In the genomic region with DNA sequence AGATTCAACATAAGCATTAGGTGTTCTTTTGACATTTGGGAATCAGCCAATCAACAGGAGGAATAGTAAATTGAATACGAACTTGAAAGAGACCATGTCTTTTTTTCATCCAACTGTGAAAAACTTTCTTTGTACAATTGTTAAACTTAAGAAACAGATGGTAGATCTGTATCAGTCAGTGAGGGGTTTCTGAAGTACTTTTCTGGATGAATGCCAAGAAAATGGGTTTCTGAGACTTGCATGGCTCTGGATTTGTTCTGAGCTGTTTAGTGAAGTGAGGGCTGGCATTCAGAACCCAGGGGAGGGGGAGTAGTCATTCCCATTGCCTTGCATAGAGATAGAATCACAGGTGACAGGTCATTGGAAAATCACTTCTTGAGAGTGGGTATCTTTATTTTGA, we compare ENCODE assay signal across 13 cellular contexts. TPM values are rescaled to one million over a fixed set of nuclear protein-coding genes. Genes with fewer than 3 reads are reported as not detected.
DNase-seq lines count a peak whose midpoint lies in the region; ATAC-seq and TF ChIP-seq lines count a peak whose summit lies in the region.
"Had no signal": no experiment of that assay in that cellular context is flagged by ENCODE, and none has a peak within 500 bp of the region (broad histone marks: within the 10 kb centered on the region; RNA-seq: fewer than 3 reads in every experiment).

No MANE protein-coding gene starts in this region.

- POLR2A ChIA-PET in activated naive CD8-positive, alpha-beta T cell treated with anti-CD3 and anti-CD28 coated beads, Interleukin-2, amount 10 ng/mL, durations not matched to agents 7 days and 5 days (lab: Charles Lee) = interaction anchor here (1.1 to 9.1 kb wide), 2 partner anchors 19 to 28 kb away, joined by 5 to 116 read pairs; no protein-coding TSS in a partner anchor

- DNase-seq in activated naive CD4-positive, alpha-beta T cell treated with anti-CD3 and anti-CD28 coated beads, Interleukin-2, amount 10 ng/mL, durations not matched to agents 7 days and 5 days = no peak
- DNase-seq in activated naive CD4-positive, alpha-beta T cell (lab: John Stamatoyannopoulos, UW) = no peak
- DNase-seq in NCI-H524 treated with DMSO at 0.1 percent for 48 hours (lab: John Stamatoyannopoulos, UW) (peak; percentile 64), vagina (ENCODE audit: extremely low spot score in 2 of 2) (no peak), left ventricle myocardium superior (no peak)
- DNase-seq in activated naive CD8-positive, alpha-beta T cell treated with anti-CD3 and anti-CD28 coated beads, Interleukin-2, amount 10 ng/mL, durations not matched to agents 7 days and 5 days = no peak
- DNase-seq: activated effector memory CD4-positive, alpha-beta T cell treated with Interleukin-2 at 50 U/mL for 16 hours; H9; NK-92 treated with Interleukin-12 subunit alpha and Interleukin-12 subunit beta, amount 100 ng/mL, for 24 hours; pancreas had no signal

- H3K36me3 ChIP-seq in thymus (ENCODE audit: control insufficient read depth, insufficient read depth) (peaks cover 13% of the 10 kb centered on the region), vagina (no peaks in the 10 kb centered on the region)
- H3K36me3 ChIP-seq: pancreas had no signal

- H3K4me1 Mint-ChIP-seq in activated naive CD4-positive, alpha-beta T cell treated with anti-CD3 and anti-CD28 coated beads, Interleukin-2, amount 10 ng/mL, durations not matched to agents 7 days and 5 days = peaks cover 92% of the 10 kb centered on the region
- H3K4me1 Mint-ChIP-seq in activated naive CD8-positive, alpha-beta T cell treated with anti-CD3 and anti-CD28 coated beads, Interleukin-2, amount 10 ng/mL, durations not matched to agents 7 days and 5 days = peaks cover 75% of the 10 kb centered on the region

- peaks cover 2% of the 10 kb centered on the region for H3K9me3 Mint-ChIP-seq in activated naive CD4-positive, alpha-beta T cell treated with anti-CD3 and anti-CD28 coated beads, Interleukin-2, amount 10 ng/mL, durations not matched to agents 7 days and 5 days
- no peaks in the 10 kb centered on the region for H3K9me3 Mint-ChIP-seq in activated naive CD8-positive, alpha-beta T cell treated with anti-CD3 and anti-CD28 coated beads, Interleukin-2, amount 10 ng/mL, durations not matched to agents 7 days and 5 days
- H3K9me3 Mint-ChIP-seq: H9 had no signal

- peaks cover 27% of the 10 kb centered on the region for H3K4me1 ChIP-seq in thymus (ENCODE audit: control insufficient read depth, insufficient read depth, low read length)
- H3K4me1 ChIP-seq in vagina = no peaks in the 10 kb centered on the region

- no peak for TF ChIP-seq CTCF in vagina (IDR thresholded peaks at IDR 0.05)

- H3K9me3 ChIP-seq in thymus (ENCODE audit: control insufficient read depth) = no peaks in the 10 kb centered on the region
- no peaks in the 10 kb centered on the region for H3K9me3 ChIP-seq in vagina
- H3K9me3 ChIP-seq: pancreas had no signal

- H3K27me3 ChIP-seq in thymus (ENCODE audit: control insufficient read depth, insufficient read depth) (no peaks in the 10 kb centered on the region), vagina (no peaks in the 10 kb centered on the region)
- H3K27me3 ChIP-seq: pancreas had no signal

- H3K27ac ChIP-seq in thymus (ENCODE audit: low read depth) (no peak overlapping the region), vagina (no peak overlapping the region)
- H3K27ac ChIP-seq: coronary artery, pancreas had no signal

- peaks cover 78% of the 10 kb centered on the region for H3K36me3 Mint-ChIP-seq in activated naive CD4-positive, alpha-beta T cell treated with anti-CD3 and anti-CD28 coated beads, Interleukin-2, amount 10 ng/mL, durations not matched to agents 7 days and 5 days
- peaks cover 43% of the 10 kb centered on the region for H3K36me3 Mint-ChIP-seq in activated naive CD8-positive, alpha-beta T cell treated with anti-CD3 and anti-CD28 coated beads, Interleukin-2, amount 10 ng/mL, durations not matched to agents 7 days and 5 days

- peak overlapping the region; percentile 4 for H3K4me3 ChIP-seq in thymus (ENCODE audit: low read length)
- no peak overlapping the region for H3K4me3 ChIP-seq in vagina
- H3K4me3 ChIP-seq: coronary artery, pancreas had no signal

- H3K4me3 Mint-ChIP-seq in activated naive CD4-positive, alpha-beta T cell treated with anti-CD3 and anti-CD28 coated beads, Interleukin-2, amount 10 ng/mL, durations not matched to agents 7 days and 5 days = peak overlapping the region; percentile 61
- H3K4me3 Mint-ChIP-seq in activated naive CD8-positive, alpha-beta T cell treated with anti-CD3 and anti-CD28 coated beads, Interleukin-2, amount 10 ng/mL, durations not matched to agents 7 days and 5 days = peak overlapping the region; percentile 74
- H3K4me3 Mint-ChIP-seq: H9 had no signal

- CTCF ChIA-PET in activated naive CD4-positive, alpha-beta T cell treated with anti-CD3 and anti-CD28 coated beads, Interleukin-2, amount 10 ng/mL, durations not matched to agents 7 days and 5 days (lab: Charles Lee) = interaction anchor here (2.1 kb wide), 1 partner anchor 13 kb away, joined by 7 read pairs; no protein-coding TSS in a partner anchor

- intact Hi-C loops in vagina (cut with DNase I) = no loop called here
- intact Hi-C loops in left ventricle myocardium superior (cut with micrococcal nuclease) = no loop called here

- peak; percentile 7 for ATAC-seq in activated naive CD8-positive, alpha-beta T cell treated with anti-CD3 and anti-CD28 coated beads, Interleukin-2, amount 10 ng/mL, durations not matched to agents 7 days and 5 days (ENCODE audit: low read depth)
- ATAC-seq in GM21576 (IDR thresholded peaks at IDR 0.05; ENCODE audit: unreplicated experiment) (no peak), left ventricle myocardium superior (no peak)
- ATAC-seq: pancreas had no signal

- no peak for TF ChIP-seq POLR2A in vagina (IDR thresholded peaks at IDR 0.05)

- no peaks in the 10 kb centered on the region for H3K27me3 Mint-ChIP-seq in activated naive CD4-positive, alpha-beta T cell treated with anti-CD3 and anti-CD28 coated beads, Interleukin-2, amount 10 ng/mL, durations not matched to agents 7 days and 5 days
- H3K27me3 Mint-ChIP-seq in activated naive CD8-positive, alpha-beta T cell treated with anti-CD3 and anti-CD28 coated beads, Interleukin-2, amount 10 ng/mL, durations not matched to agents 7 days and 5 days = no peaks in the 10 kb centered on the region

- WGBS in thymus = 5% methylated on average over 1 of the region's 1 CpG

- H3K27ac Mint-ChIP-seq in activated naive CD4-positive, alpha-beta T cell treated with anti-CD3 and anti-CD28 coated beads, Interleukin-2, amount 10 ng/mL, durations not matched to agents 7 days and 5 days = peak overlapping the region; percentile 88
- peak overlapping the region; percentile 82 for H3K27ac Mint-ChIP-seq in activated naive CD8-positive, alpha-beta T cell treated with anti-CD3 and anti-CD28 coated beads, Interleukin-2, amount 10 ng/mL, durations not matched to agents 7 days and 5 days
- H3K27ac Mint-ChIP-seq: H9 had no signal

RNA-seq across cellular contexts. Expression of gene PTPRC, which starts 37.4 kb away (rescaled TPM):
- 100 to 1,000 TPM; 828 to 854 TPM for total RNA-seq in activated naive CD8-positive, alpha-beta T cell treated with anti-CD3 and anti-CD28 coated beads, Interleukin-2, amount 10 ng/mL, durations not matched to agents 7 days and 5 days
- 130 TPM for polyA plus RNA-seq in thymus
- total RNA-seq in vagina (33.4 TPM), left ventricle myocardium superior (6.9 TPM)
- total RNA-seq: H9 had no signal

Comparison
In these comparisons a context has a peak if more than half of its experiments do, and no peak if none do; other contexts are left out.
1. RNA of gene PTPRC, which starts 37.4 kb away (total RNA-seq): 828 to 854 TPM in activated naive CD8-positive, alpha-beta T cell treated with anti-CD3 and anti-CD28 coated beads, Interleukin-2, amount 10 ng/mL, durations not matched to agents 7 days and 5 days; 33.4 TPM in vagina (single experiment) and 6.9 TPM in left ventricle myocardium superior (single experiment); every median in the first group is over 10 times any median in the second.